In genomic region chr10:105950410-105950809, GRCh38 we compare ENCODE assay signal across 8 cellular contexts.
A peak's percentile ranks its signal among the peaks of the same experiment; 100 is the strongest.
DNase-seq lines count a peak whose midpoint lies in the region; ATAC-seq and TF ChIP-seq lines count a peak whose summit lies in the region.

No MANE protein-coding gene starts in this region.

- ATAC-seq in heart right ventricle, result peak in 2 of 8 donors; percentile 20 to 53
- no peak for ATAC-seq in HG03571 (IDR thresholded peaks at IDR 0.05; ENCODE audit: unreplicated experiment)

- no peak overlapping the region for H3K9ac ChIP-seq in H9 (ENCODE audit: extremely low read depth, insufficient read length, low read length)

- H3K36me3 ChIP-seq in heart right ventricle (no peaks in the 10 kb centered on the region), sigmoid colon (no peaks in the 10 kb centered on the region)

- H4K91ac ChIP-seq in H9 (ENCODE audit: insufficient read length, low read depth, low read length), result no peak overlapping the region

- no CpG with 5 or more reads among the region's 2 CpGs for WGBS in H9 (ENCODE audit: extremely low coverage, insufficient read length, low lambda C conversion rate)
- 52 to 56% methylated on average over 2 of the region's 2 CpGs for WGBS in heart right ventricle, 2 donors
- 51 to 56% methylated on average over 2 of the region's 2 CpGs for WGBS in sigmoid colon, 2 donors

- no peaks in the 10 kb centered on the region for H3K36me3 Mint-ChIP-seq in H9 (ENCODE audit: insufficient read depth in 1 of 3, low read depth in 3 of 3)
- H3K36me3 Mint-ChIP-seq in activated naive CD8-positive, alpha-beta T cell treated with anti-CD3 and anti-CD28 coated beads for 36 hours, result no peaks in the 10 kb centered on the region

- no peaks in the 10 kb centered on the region for H3K79me2 ChIP-seq in H9 (ENCODE audit: insufficient read depth, low read length)

- TF ChIP-seq POLR2A in sigmoid colon (IDR thresholded peaks at IDR 0.05), result no peak

- H3K56ac ChIP-seq in H9 (ENCODE audit: insufficient read length, low read depth, low read length), result no peak overlapping the region

- H3K23ac ChIP-seq in H9 (ENCODE audit: insufficient read length, low read depth, low read length), result no peak overlapping the region

- no peaks in the 10 kb centered on the region for H3K79me1 ChIP-seq in H9 (ENCODE audit: insufficient read depth, low read depth, low read length, poor library complexity, severe bottlenecking)

- H3T11ph ChIP-seq in H9 (ENCODE audit: low read length), result no peak overlapping the region

- H3K27me3 ChIP-seq in H9 (ENCODE audit: insufficient read depth, low read length) (no peaks in the 10 kb centered on the region), heart right ventricle (no peaks in the 10 kb centered on the region), sigmoid colon (no peaks in the 10 kb centered on the region)

- H3K4me1 ChIP-seq in H9 (ENCODE audit: insufficient read depth, low read length) (no peaks in the 10 kb centered on the region), heart right ventricle (peaks cover 0 to 4% (median 0%) of the 10 kb centered on the region in 9 donors), sigmoid colon (peaks cover 0 to 30% (median 9%) of the 10 kb centered on the region in 4 donors)

- H2AK5ac ChIP-seq in H9 (ENCODE audit: insufficient read length, low read length), result no peak overlapping the region

- no peaks in the 10 kb centered on the region for H4K20me1 ChIP-seq in H9 (ENCODE audit: control insufficient read depth, insufficient read depth, insufficient read length)

- H2BK20ac ChIP-seq in H9 (ENCODE audit: low read depth, low read length, poor library complexity, severe bottlenecking), result no peak overlapping the region

- DNase-seq in SIG-M5 treated with dmso at 0.1 percent for 504 hours (lab: John Stamatoyannopoulos, UW; ENCODE audit: unreplicated experiment), result peak; percentile 13
- no peak for DNase-seq in SIG-M5 (lab: John Stamatoyannopoulos, UW)
- DNase-seq in H9, result peak; percentile 52
- peak; percentile 30 for DNase-seq in MV-4-11 (lab: John Stamatoyannopoulos, UW)
- peak; percentile 3 for DNase-seq in activated naive CD8-positive, alpha-beta T cell treated with anti-CD3 and anti-CD28 coated beads for 36 hours
- DNase-seq in heart right ventricle, result peak in 1 of 2 donors; percentile 39
- peak; percentile 68 for DNase-seq in sigmoid colon

- H3K27ac ChIP-seq in H9 (ENCODE audit: insufficient read length, low read depth, low read length), result no peak overlapping the region
- H3K27ac ChIP-seq in heart right ventricle, result no peak overlapping the region
- peak overlapping the region in 2 of 4 donors; percentile 83 to 86 for H3K27ac ChIP-seq in sigmoid colon

- intact Hi-C loops in heart right ventricle (cut with DNase I), result loop anchor here in 8 of 10 donors (2.0 to 10.0 kb wide), 6 partner anchors 222 to 624 kb away; no protein-coding TSS in a partner anchor
- intact Hi-C loops in sigmoid colon (cut with DNase I), result loop anchor here (10.0 kb wide), 1 partner anchor 224 kb away; no protein-coding TSS in a partner anchor

- no peak overlapping the region for H3K27ac Mint-ChIP-seq in H9
- no peak overlapping the region for H3K27ac Mint-ChIP-seq in activated naive CD8-positive, alpha-beta T cell treated with anti-CD3 and anti-CD28 coated beads for 36 hours

- no peak overlapping the region for H2BK15ac ChIP-seq in H9 (ENCODE audit: low read depth, low read length)

- no peak overlapping the region for H4K8ac ChIP-seq in H9 (replicated peaks; ENCODE audit: insufficient read length, low read depth, low read length)

- H2AFZ ChIP-seq in H9 (ENCODE audit: low read length), result no peak overlapping the region

- no peak overlapping the region for H2BK5ac ChIP-seq in H9 (ENCODE audit: insufficient read length, low read length)

- no peaks in the 10 kb centered on the region for H3K23me2 ChIP-seq in H9 (ENCODE audit: insufficient read length, low read depth, low read length, poor library complexity, severe bottlenecking)

- peaks cover 13% of the 10 kb centered on the region in 2 experiments for H3K4me1 Mint-ChIP-seq in H9
- H3K4me1 Mint-ChIP-seq in activated naive CD8-positive, alpha-beta T cell treated with anti-CD3 and anti-CD28 coated beads for 36 hours, result no peaks in the 10 kb centered on the region

- no peaks in the 10 kb centered on the region for H3K9me3 ChIP-seq in H9 (ENCODE audit: control insufficient read depth, low read depth, low read length)
- no peaks in the 10 kb centered on the region for H3K9me3 ChIP-seq in heart right ventricle
- no peaks in the 10 kb centered on the region for H3K9me3 ChIP-seq in sigmoid colon

- H3K4me3 ChIP-seq in heart right ventricle, result no peak overlapping the region
- no peak overlapping the region for H3K4me3 ChIP-seq in sigmoid colon

- H4K5ac ChIP-seq in H9 (ENCODE audit: insufficient read length, low read depth, low read length), result no peak overlapping the region

- H3K4me3 Mint-ChIP-seq in H9, result no peak overlapping the region
- H3K4me3 Mint-ChIP-seq in activated naive CD8-positive, alpha-beta T cell treated with anti-CD3 and anti-CD28 coated beads for 36 hours, result no peak overlapping the region

- no peaks in the 10 kb centered on the region for H3K9me3 Mint-ChIP-seq in H9
- H3K9me3 Mint-ChIP-seq in activated naive CD8-positive, alpha-beta T cell treated with anti-CD3 and anti-CD28 coated beads for 36 hours, result no peaks in the 10 kb centered on the region

- no peak overlapping the region for H3K4me2 ChIP-seq in H9 (ENCODE audit: insufficient read depth, insufficient read length, low read length)

- no peak overlapping the region for H3K14ac ChIP-seq in H9 (ENCODE audit: insufficient read depth, low read length)

- H3K4ac ChIP-seq in H9 (ENCODE audit: low read depth, low read length), result no peak overlapping the region

- no peak for TF ChIP-seq EP300 in sigmoid colon (IDR thresholded peaks at IDR 0.05)

- no peak overlapping the region for H2BK12ac ChIP-seq in H9 (ENCODE audit: insufficient read length, low read depth, low read length)

- TF ChIP-seq CTCF in H9 (conservative IDR thresholded peaks at IDR 0.05), result peak; percentile 86
- peak; percentile 36 to 83 (median 76) for TF ChIP-seq CTCF in heart right ventricle (IDR thresholded peaks at IDR 0.05)
- peak; percentile 18 to 83 (median 62) for TF ChIP-seq CTCF in sigmoid colon (IDR thresholded peaks at IDR 0.05)

- H3K18ac ChIP-seq in H9 (ENCODE audit: insufficient read length, low read depth, low read length), result no peak overlapping the region

- no peaks in the 10 kb centered on the region for H3K27me3 Mint-ChIP-seq in H9 (ENCODE audit: low read depth)
- H3K27me3 Mint-ChIP-seq in activated naive CD8-positive, alpha-beta T cell treated with anti-CD3 and anti-CD28 coated beads for 36 hours, result no peaks in the 10 kb centered on the region

- no peak overlapping the region for H2BK120ac ChIP-seq in H9 (ENCODE audit: low read depth, low read length, poor library complexity, severe bottlenecking)
